In genomic region chr20:33443512-33444239, GRCh38 we compare ENCODE assay signal across 8 cellular contexts. TPM values are rescaled to one million over a fixed set of nuclear protein-coding genes. Genes with fewer than 3 reads are reported as not detected.
A peak's percentile ranks its signal among the peaks of the same experiment; 100 is the strongest.
DNase-seq lines count a peak whose midpoint lies in the region; ATAC-seq and TF ChIP-seq lines count a peak whose summit lies in the region.

Gene SNTA1, minus strand, starts transcription at chr20:33443763. Its CDS starts 143 bp downstream, at chr20:33443620.

- H3K9me3 ChIP-seq in CD4-positive, CD25-positive, alpha-beta regulatory T cell (ENCODE audit: control insufficient read depth in 2 of 2, low read length in 2 of 2) = no peaks in the 10 kb centered on the region

- peak; percentile 83 to 85 for ATAC-seq in CD4-positive, CD25-positive, alpha-beta regulatory T cell (ENCODE audit: low read depth in 2 of 2)
- peak; percentile 77 for ATAC-seq in GM21515 (IDR thresholded peaks at IDR 0.05; ENCODE audit: unreplicated experiment)
- peak; percentile 63 to 71 for ATAC-seq in naive thymus-derived CD8-positive, alpha-beta T cell
- ATAC-seq in stimulated activated memory B cell treated with anti-CD40 and anti-IgM and Interleukin-4, amounts not matched to agents 10 μg/mL and 1 μg/mL and 100 μg/mL, for 72 hours = peak; percentile 96

- intact Hi-C loops in activated T-helper 2 cell treated with anti-CD3 and anti-CD28 coated beads, Interferon-gamma antibody, Interleukin-2, Interleukin-4, amounts not matched to agents 10 μg/mL and 5 μg/mL and 100 μg/mL, durations not matched to agents 14 hours and 24 hours and 36 hours (cut with micrococcal nuclease) = loop anchor here (1.0 to 10.0 kb wide), 3 partner anchors 42 to 551 kb away; partner anchors contain the start of genes ACTL10, CDK5RAP1 and RALY

- H4K20me1 ChIP-seq in KMS-11 (ENCODE audit: insufficient read depth) = no peaks in the 10 kb centered on the region

- H3K4me1 ChIP-seq in CD4-positive, CD25-positive, alpha-beta regulatory T cell (ENCODE audit: control insufficient read depth, insufficient read depth, low read length, poor library complexity, severe bottlenecking) = peaks cover 24% of the 10 kb centered on the region
- H3K4me1 ChIP-seq in KMS-11 (ENCODE audit: low read depth, poor library complexity, severe bottlenecking) = peaks cover 18% of the 10 kb centered on the region

- peaks cover 0 to 1% (median 0%) of the 10 kb centered on the region in 7 donors for H3K9me3 Mint-ChIP-seq in CD4-positive, CD25-positive, alpha-beta regulatory T cell
- peaks cover 3% of the 10 kb centered on the region for H3K9me3 Mint-ChIP-seq in activated T-helper 2 cell treated with anti-CD3 and anti-CD28 coated beads, Interferon-gamma antibody, Interleukin-2, Interleukin-4, amounts not matched to agents 10 μg/mL and 5 μg/mL and 100 μg/mL, durations not matched to agents 14 hours and 24 hours and 36 hours
- H3K9me3 Mint-ChIP-seq in naive thymus-derived CD8-positive, alpha-beta T cell = no peaks in the 10 kb centered on the region
- H3K9me3 Mint-ChIP-seq in stimulated activated memory B cell treated with anti-CD40 and anti-IgM and Interleukin-4, amounts not matched to agents 10 μg/mL and 1 μg/mL and 100 μg/mL, for 72 hours = peaks cover 3% of the 10 kb centered on the region

- H3K27me3 Mint-ChIP-seq in CD4-positive, CD25-positive, alpha-beta regulatory T cell = no peaks in the 10 kb centered on the region
- H3K27me3 Mint-ChIP-seq in activated T-helper 2 cell treated with anti-CD3 and anti-CD28 coated beads, Interferon-gamma antibody, Interleukin-2, Interleukin-4, amounts not matched to agents 10 μg/mL and 5 μg/mL and 100 μg/mL, durations not matched to agents 14 hours and 24 hours and 36 hours (ENCODE audit: low read depth) = peaks cover 13% of the 10 kb centered on the region
- no peaks in the 10 kb centered on the region for H3K27me3 Mint-ChIP-seq in naive thymus-derived CD8-positive, alpha-beta T cell
- H3K27me3 Mint-ChIP-seq in stimulated activated memory B cell treated with anti-CD40 and anti-IgM and Interleukin-4, amounts not matched to agents 10 μg/mL and 1 μg/mL and 100 μg/mL, for 72 hours = no peaks in the 10 kb centered on the region

- H2AFZ ChIP-seq in KMS-11 (ENCODE audit: low read depth) = peak within 1 kb of the TSS; percentile 81

- H3K27ac ChIP-seq in CD4-positive, CD25-positive, alpha-beta regulatory T cell (ENCODE audit: insufficient read depth, low read length, poor library complexity, severe bottlenecking) = peak within 1 kb of the TSS; percentile 79
- peak within 1 kb of the TSS; percentile 60 for H3K27ac ChIP-seq in KMS-11

- peak within 1 kb of the TSS; percentile 92 to 94 (median 94) for H3K27ac Mint-ChIP-seq in CD4-positive, CD25-positive, alpha-beta regulatory T cell
- H3K27ac Mint-ChIP-seq in activated T-helper 2 cell treated with anti-CD3 and anti-CD28 coated beads, Interferon-gamma antibody, Interleukin-2, Interleukin-4, amounts not matched to agents 10 μg/mL and 5 μg/mL and 100 μg/mL, durations not matched to agents 14 hours and 24 hours and 36 hours = peak within 1 kb of the TSS; percentile 78
- peak within 1 kb of the TSS; percentile 76 to 96 (median 92) for H3K27ac Mint-ChIP-seq in naive thymus-derived CD8-positive, alpha-beta T cell
- H3K27ac Mint-ChIP-seq in stimulated activated memory B cell treated with anti-CD40 and anti-IgM and Interleukin-4, amounts not matched to agents 10 μg/mL and 1 μg/mL and 100 μg/mL, for 72 hours = peak within 1 kb of the TSS; percentile 81

- no peaks in the 10 kb centered on the region for H3K36me3 Mint-ChIP-seq in CD4-positive, CD25-positive, alpha-beta regulatory T cell
- H3K36me3 Mint-ChIP-seq in activated T-helper 2 cell treated with anti-CD3 and anti-CD28 coated beads, Interferon-gamma antibody, Interleukin-2, Interleukin-4, amounts not matched to agents 10 μg/mL and 5 μg/mL and 100 μg/mL, durations not matched to agents 14 hours and 24 hours and 36 hours (ENCODE audit: low read depth) = no peaks in the 10 kb centered on the region
- H3K36me3 Mint-ChIP-seq in naive thymus-derived CD8-positive, alpha-beta T cell = no peaks in the 10 kb centered on the region
- no peaks in the 10 kb centered on the region for H3K36me3 Mint-ChIP-seq in stimulated activated memory B cell treated with anti-CD40 and anti-IgM and Interleukin-4, amounts not matched to agents 10 μg/mL and 1 μg/mL and 100 μg/mL, for 72 hours

- no peaks in the 10 kb centered on the region for H3K27me3 ChIP-seq in CD4-positive, CD25-positive, alpha-beta regulatory T cell (ENCODE audit: control insufficient read depth, insufficient read depth, low read length)
- H3K27me3 ChIP-seq in KMS-11 (ENCODE audit: insufficient read depth, low read depth) = peaks cover 2% of the 10 kb centered on the region; the same call in 1 of the 2 replicates

- TF ChIP-seq CTCF in KMS-11 (conservative IDR thresholded peaks at IDR 0.05; ENCODE audit: low read depth, low read length) (no peak), fibroblast of pulmonary artery (IDR thresholded peaks at IDR 0.05; ENCODE audit: low read length, missing control alignments) (no peak)

- peak within 1 kb of the TSS; percentile 19; the same call in 1 of the 2 replicates for H3K9ac ChIP-seq in KMS-11

- peak within 1 kb of the TSS; percentile 92 to 97 (median 93) for H3K4me3 Mint-ChIP-seq in CD4-positive, CD25-positive, alpha-beta regulatory T cell
- H3K4me3 Mint-ChIP-seq in activated T-helper 2 cell treated with anti-CD3 and anti-CD28 coated beads, Interferon-gamma antibody, Interleukin-2, Interleukin-4, amounts not matched to agents 10 μg/mL and 5 μg/mL and 100 μg/mL, durations not matched to agents 14 hours and 24 hours and 36 hours (ENCODE audit: low read depth) = peak within 1 kb of the TSS; percentile 88
- H3K4me3 Mint-ChIP-seq in naive thymus-derived CD8-positive, alpha-beta T cell = peak within 1 kb of the TSS; percentile 87 to 96 (median 92)
- peak within 1 kb of the TSS; percentile 93 for H3K4me3 Mint-ChIP-seq in stimulated activated memory B cell treated with anti-CD40 and anti-IgM and Interleukin-4, amounts not matched to agents 10 μg/mL and 1 μg/mL and 100 μg/mL, for 72 hours

- H3K4me1 Mint-ChIP-seq in CD4-positive, CD25-positive, alpha-beta regulatory T cell = peaks cover 4 to 24% (median 12%) of the 10 kb centered on the region in 4 donors
- H3K4me1 Mint-ChIP-seq in activated T-helper 2 cell treated with anti-CD3 and anti-CD28 coated beads, Interferon-gamma antibody, Interleukin-2, Interleukin-4, amounts not matched to agents 10 μg/mL and 5 μg/mL and 100 μg/mL, durations not matched to agents 14 hours and 24 hours and 36 hours (ENCODE audit: low read depth) = peaks cover 14% of the 10 kb centered on the region
- H3K4me1 Mint-ChIP-seq in naive thymus-derived CD8-positive, alpha-beta T cell = peaks cover 14 to 31% (median 26%) of the 10 kb centered on the region in 4 donors
- peaks cover 39% of the 10 kb centered on the region for H3K4me1 Mint-ChIP-seq in stimulated activated memory B cell treated with anti-CD40 and anti-IgM and Interleukin-4, amounts not matched to agents 10 μg/mL and 1 μg/mL and 100 μg/mL, for 72 hours

- no peaks in the 10 kb centered on the region for H3K79me2 ChIP-seq in KMS-11 (ENCODE audit: insufficient read depth, low read depth)

- DNase-seq in CD4-positive, CD25-positive, alpha-beta regulatory T cell = peak; percentile 75 to 89 (median 86)
- peak; percentile 94 for DNase-seq in RPMI7951 (ENCODE audit: low read depth)
- peak; percentile 83 for DNase-seq in activated T-helper 2 cell treated with anti-CD3 and anti-CD28 coated beads, Interferon-gamma antibody, Interleukin-2, Interleukin-4, amounts not matched to agents 10 μg/mL and 5 μg/mL and 100 μg/mL, durations not matched to agents 14 hours and 24 hours and 36 hours (ENCODE audit: low spot score)
- peak; percentile 75 for DNase-seq in fibroblast of pulmonary artery (ENCODE audit: low read depth)
- DNase-seq in naive thymus-derived CD8-positive, alpha-beta T cell = peak; percentile 60 to 92 (median 78)

- POLR2A ChIA-PET in naive thymus-derived CD8-positive, alpha-beta T cell (lab: Charles Lee) = interaction anchor here (0.6 to 3.8 kb wide), 11 partner anchors 11 to 669 kb away, joined by 3 to 22 read pairs (median 6); partner anchors contain the start of genes ACTL10, CBFA2T2, CDK5RAP1 and EIF2S2

- no peaks in the 10 kb centered on the region for H3K36me3 ChIP-seq in CD4-positive, CD25-positive, alpha-beta regulatory T cell (ENCODE audit: control insufficient read depth, insufficient read depth, low read length)
- H3K36me3 ChIP-seq in KMS-11 (ENCODE audit: insufficient read depth) = no peaks in the 10 kb centered on the region

- H3K4me3 ChIP-seq in CD4-positive, CD25-positive, alpha-beta regulatory T cell (ENCODE audit: low read depth, low read length) = peak within 1 kb of the TSS; percentile 81
- no peak within 1 kb of the TSS for H3K4me3 ChIP-seq in KMS-11 (IDR thresholded peaks at IDR 0.05; ENCODE audit: insufficient read depth, low read depth, low read length)
- peak within 1 kb of the TSS; percentile 70 for H3K4me3 ChIP-seq in fibroblast of pulmonary artery (replicated peaks; ENCODE audit: low read depth, low read length)

- H3K4me2 ChIP-seq in KMS-11 = peak within 1 kb of the TSS; percentile 92

RNA-seq across cellular contexts. Expression of gene SNTA1, which starts in this region (rescaled TPM):
- total RNA-seq in CD4-positive, CD25-positive, alpha-beta regulatory T cell = 6.2 TPM
- 1 to 10 TPM; 3.8 to 8.0 (median 4.9) TPM for polyA plus RNA-seq in CD4-positive, CD25-positive, alpha-beta regulatory T cell
- total RNA-seq in RPMI7951 (2014; rRNA removed; shearing (Covaris generic)) = 45.1 and 48.4 TPM in 2 replicates
- 1.1 and 1.6 TPM in 2 replicates for total RNA-seq in activated T-helper 2 cell treated with anti-CD3 and anti-CD28 coated beads, Interferon-gamma antibody, Interleukin-2, Interleukin-4, amounts not matched to agents 10 μg/mL and 5 μg/mL and 100 μg/mL, durations not matched to agents 14 hours and 24 hours and 36 hours
- 1 to 10 TPM; 3.6 to 4.3 TPM for total RNA-seq in naive thymus-derived CD8-positive, alpha-beta T cell
- polyA plus RNA-seq in naive thymus-derived CD8-positive, alpha-beta T cell = 1 to 10 TPM; 6.1 to 9.1 (median 6.4) TPM
